In the genomic region with DNA sequence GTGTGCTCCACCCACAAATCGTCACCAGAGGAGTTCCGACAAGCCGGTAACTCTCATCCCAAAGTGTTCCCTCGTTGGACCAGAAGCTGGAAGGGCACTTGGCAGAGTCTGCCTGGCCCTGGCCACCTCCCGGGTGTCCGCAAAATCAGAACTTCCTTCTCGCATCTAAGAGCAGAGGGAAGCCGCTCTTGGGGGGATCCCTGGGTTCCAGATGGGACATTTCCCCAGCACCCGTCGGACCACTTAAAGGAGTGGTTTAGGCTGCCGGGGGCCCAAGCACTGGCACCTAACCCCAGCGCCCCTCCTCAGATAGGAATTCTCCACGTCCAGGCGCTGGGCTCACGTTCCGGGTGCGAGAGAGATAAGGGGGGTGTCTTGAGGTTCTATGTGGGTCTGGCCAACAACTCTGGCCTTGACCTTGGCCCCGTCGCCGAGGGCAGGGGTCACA, we compare ENCODE assay signal across 8 cellular contexts. TPM values are rescaled to one million over a fixed set of nuclear protein-coding genes. Genes with fewer than 3 reads are reported as not detected.
DNase-seq lines count a peak whose midpoint lies in the region; TF ChIP-seq lines count a peak whose summit lies in the region.

No MANE protein-coding gene starts in this region.

- peaks cover 7% of the 10 kb centered on the region for H3K27me3 Mint-ChIP-seq in brain

- peaks cover 33% of the 10 kb centered on the region for H3K4me1 Mint-ChIP-seq in brain

- TF ChIP-seq CTCF in brain (conservative IDR thresholded peaks at IDR 0.05): no peak

- H3K4me3 ChIP-seq in BLaER1 treated with 17β-estradiol and CSF1 and Interleukin-3, amounts not matched to agents 10 nM and 100 nM: peak overlapping the region; percentile 61 to 95 (median 74)
- peak overlapping the region; percentile 70 to 91 for H3K4me3 ChIP-seq in mucosa of rectum (ENCODE audit: low read length in 2 of 2)

- no peaks in the 10 kb centered on the region for H3K9me3 ChIP-seq in BLaER1 treated with 17β-estradiol and CSF1 and Interleukin-3, amounts not matched to agents 10 nM and 100 nM (replicated peaks in 1 of 11)
- H3K9me3 ChIP-seq in mucosa of rectum (ENCODE audit: control insufficient read depth in 2 of 2, low read length in 2 of 2): no peaks in the 10 kb centered on the region

- peaks cover 0 to 6% (median 0%) of the 10 kb centered on the region in 5 experiments for H3K9me3 Mint-ChIP-seq in brain

- H3K4me3 Mint-ChIP-seq in brain: peak overlapping the region; percentile 90 to 94 (median 93)

- H3K36me3 Mint-ChIP-seq in brain: peaks cover 11% of the 10 kb centered on the region

- H3K27me3 ChIP-seq in BLaER1 treated with 17β-estradiol and CSF1 and Interleukin-3, amounts not matched to agents 10 nM and 100 nM: no peaks in the 10 kb centered on the region
- no peaks in the 10 kb centered on the region for H3K27me3 ChIP-seq in mucosa of rectum (ENCODE audit: control insufficient read depth in 2 of 2, insufficient read depth in 2 of 2, low read length in 2 of 2)

- peaks cover 0 to 21% (median 12%) of the 10 kb centered on the region in 11 experiments; a peak in 14 of 22 replicates for H3K36me3 ChIP-seq in BLaER1 treated with 17β-estradiol and CSF1 and Interleukin-3, amounts not matched to agents 10 nM and 100 nM
- H3K36me3 ChIP-seq in mucosa of rectum (ENCODE audit: control insufficient read depth in 2 of 2, insufficient read depth in 2 of 2, low read length in 2 of 2): no peaks in the 10 kb centered on the region

- peak overlapping the region; percentile 79 to 90 (median 86) for H3K9ac ChIP-seq in BLaER1 treated with 17β-estradiol and CSF1 and Interleukin-3, amounts not matched to agents 10 nM and 100 nM
- peak overlapping the region; percentile 76 to 87 for H3K9ac ChIP-seq in mucosa of rectum (ENCODE audit: low read depth in 1 of 2, low read length in 2 of 2)

- H3K4me1 ChIP-seq in BLaER1 treated with 17β-estradiol and CSF1 and Interleukin-3, amounts not matched to agents 10 nM and 100 nM: peaks cover 44 to 57% (median 48%) of the 10 kb centered on the region in 10 experiments
- peaks cover 16 to 19% of the 10 kb centered on the region in 2 donors for H3K4me1 ChIP-seq in mucosa of rectum (ENCODE audit: control insufficient read depth in 2 of 2, insufficient read depth in 2 of 2, low read length in 2 of 2)

- DNase-seq in HT-29 (ENCODE audit: low spot score) (peak; percentile 44), NCI-H2196 (lab: John Stamatoyannopoulos, UW; ENCODE audit: unreplicated experiment) (no peak), T1000 (lab: John Stamatoyannopoulos, UW) (no peak), ecto neural progenitor cell (ENCODE audit: low spot score) (no peak), nucleus accumbens (lab: John Stamatoyannopoulos, UW) (no peak)

- H3K27ac ChIP-seq in BLaER1 treated with 17β-estradiol and CSF1 and Interleukin-3, amounts not matched to agents 10 nM and 100 nM: peak overlapping the region; percentile 57 to 90 (median 85)
- peak overlapping the region; percentile 78 to 86 for H3K27ac ChIP-seq in mucosa of rectum (ENCODE audit: low read depth in 2 of 2, low read length in 2 of 2)

- peak overlapping the region; percentile 96 to 99 (median 97) for H3K27ac Mint-ChIP-seq in brain

- peak overlapping the region; percentile 94 to 99 (median 97) for H3K4me2 ChIP-seq in BLaER1 treated with 17β-estradiol and CSF1 and Interleukin-3, amounts not matched to agents 10 nM and 100 nM

- H4K20me1 ChIP-seq in BLaER1 treated with 17β-estradiol and CSF1 and Interleukin-3, amounts not matched to agents 10 nM and 100 nM: peaks cover 36 to 38% (median 38%) of the 10 kb centered on the region in 11 experiments

RNA-seq across cellular contexts. Expression of a gene that starts 0.9 kb away (rescaled TPM):
- 28.8 and 30.8 TPM in 2 replicates for total RNA-seq in HT-29 (2014; rRNA removed; shearing (Covaris generic))
- polyA plus RNA-seq in brain (ENCODE audit: insufficient read depth, low read depth, low replicate concordance): 76.0 TPM

RNA-seq across cellular contexts. Expression of a gene that starts 11.8 kb away (rescaled TPM):
- total RNA-seq in HT-29 (2014; rRNA removed; shearing (Covaris generic)): not detected in 2 replicates
- polyA plus RNA-seq in brain (ENCODE audit: insufficient read depth, low read depth, low replicate concordance): 13.6 TPM

RNA-seq across cellular contexts. Expression of a gene that starts 14.5 kb away (rescaled TPM):
- 16.6 and 19.8 TPM in 2 replicates for total RNA-seq in HT-29 (2014; rRNA removed; shearing (Covaris generic))
- polyA plus RNA-seq in brain (ENCODE audit: insufficient read depth, low read depth, low replicate concordance): 1.3 TPM

RNA-seq across cellular contexts. Expression of a gene that starts 17.3 kb away (rescaled TPM):
- total RNA-seq in HT-29 (2014; rRNA removed; shearing (Covaris generic)): 17.1 and 18.0 TPM in 2 replicates
- 56.5 TPM for polyA plus RNA-seq in brain (ENCODE audit: insufficient read depth, low read depth, low replicate concordance)

RNA-seq across cellular contexts. Expression of a gene that starts 23.1 kb away (rescaled TPM):
- 8.6 and 11.8 TPM in 2 replicates for total RNA-seq in HT-29 (2014; rRNA removed; shearing (Covaris generic))
- 260 TPM for polyA plus RNA-seq in brain (ENCODE audit: insufficient read depth, low read depth, low replicate concordance)
